Comparison of ENCODE assay signal across 17 cellular contexts in genomic region chr13:78655007-78655406, GRCh38. TPM values are rescaled to one million over a fixed set of nuclear protein-coding genes. Genes with fewer than 3 reads are reported as not detected.
A peak's percentile ranks its signal among the peaks of the same experiment; 100 is the strongest.
DNase-seq lines count a peak whose midpoint lies in the region; ATAC-seq and TF ChIP-seq lines count a peak whose summit lies in the region.
"Had no signal": no experiment of that assay in that cellular context is flagged by ENCODE, and none has a peak within 500 bp of the region (broad histone marks: within the 10 kb centered on the region; RNA-seq: fewer than 3 reads in every experiment).

No MANE protein-coding gene starts in this region.

- H3K4me3 Mint-ChIP-seq in CD4-positive, alpha-beta T cell = peak overlapping the region; percentile 42
- no peak overlapping the region for H3K4me3 Mint-ChIP-seq in memory B cell
- H3K4me3 Mint-ChIP-seq: B cell; CD8-positive, alpha-beta T cell had no signal

- H3K27ac ChIP-seq in CD4-positive, alpha-beta T cell (ENCODE audit: low read depth, low read length) = no peak overlapping the region
- H3K27ac ChIP-seq in HEK293 (ENCODE audit: extremely low read depth, low read depth, low read length) = no peak overlapping the region
- H3K27ac ChIP-seq in SK-N-MC = peak overlapping the region; percentile 60

- no peaks in the 10 kb centered on the region for H3K9me3 Mint-ChIP-seq in CD4-positive, alpha-beta T cell
- no peaks in the 10 kb centered on the region for H3K9me3 Mint-ChIP-seq in memory B cell
- H3K9me3 Mint-ChIP-seq: CD8-positive, alpha-beta T cell had no signal

- H3K27me3 Mint-ChIP-seq in CD4-positive, alpha-beta T cell = no peaks in the 10 kb centered on the region
- no peaks in the 10 kb centered on the region for H3K27me3 Mint-ChIP-seq in memory B cell
- H3K27me3 Mint-ChIP-seq: B cell had no signal

- H3K9me3 ChIP-seq in CD4-positive, alpha-beta T cell (ENCODE audit: control insufficient read depth, low read length) = no peaks in the 10 kb centered on the region
- H3K9me3 ChIP-seq in HEK293 (ENCODE audit: control insufficient read depth, insufficient read depth, low read depth, low read length) (no peaks in the 10 kb centered on the region), SK-N-MC (ENCODE audit: low read depth, low read length) (no peaks in the 10 kb centered on the region)
- H3K9me3 ChIP-seq: HAP-1 had no signal

- no peak overlapping the region for H3K9ac ChIP-seq in SK-N-MC (ENCODE audit: insufficient read length)

- intact Hi-C loops in CD4-positive, alpha-beta T cell (cut with DNase I, micrococcal nuclease) = loop anchor here (5.0 to 10.0 kb wide), 6 partner anchors 48 to 1328 kb away; partner anchors contain the start of genes MYCBP2 (in 1 of the 2), RBM26 (in 1 of the 2) and SLAIN1 (in 1 of the 2)

- H3K4me3 ChIP-seq in HEK293 (ENCODE audit: low read depth, low read length) (no peak overlapping the region), SK-N-MC (peak overlapping the region; percentile 51)
- H3K4me3 ChIP-seq: HAP-1 had no signal

- peaks cover 35% of the 10 kb centered on the region for H3K36me3 Mint-ChIP-seq in CD4-positive, alpha-beta T cell (ENCODE audit: low read depth)
- H3K36me3 Mint-ChIP-seq in memory B cell = peaks cover 3% of the 10 kb centered on the region

- peaks cover 42% of the 10 kb centered on the region for H3K4me1 Mint-ChIP-seq in CD4-positive, alpha-beta T cell (ENCODE audit: low read depth)
- H3K4me1 Mint-ChIP-seq in memory B cell = peaks cover 27% of the 10 kb centered on the region

- H3K27me3 ChIP-seq in CD4-positive, alpha-beta T cell (ENCODE audit: control insufficient read depth, insufficient read depth, low read length) = no peaks in the 10 kb centered on the region

- no peaks in the 10 kb centered on the region for H3K36me3 ChIP-seq in HEK293 (ENCODE audit: control insufficient read depth in 2 of 2, insufficient read depth in 1 of 2, low read length in 2 of 2)
- H3K36me3 ChIP-seq in SK-N-MC (ENCODE audit: insufficient read depth, low read length) = peaks cover 49% of the 10 kb centered on the region

- no peak for DNase-seq in CD4-positive, alpha-beta T cell
- DNase-seq in SK-N-MC (ENCODE audit: low read depth, low spot score) (no peak), memory B cell (ENCODE audit: low spot score in 2 of 2) (no peak), NCI-H1048 (lab: John Stamatoyannopoulos, UW) (no peak), NCI-H446 treated with DMSO at 0.1 percent for 48 hours (lab: John Stamatoyannopoulos, UW) (no peak)
- DNase-seq: C1 segment of cervical spinal cord; CD8-positive, alpha-beta T cell; COR-L47; DMS153; DMS79 treated with DMSO at 0.1 percent for 48 hours; EL; IMR-90 had no signal

- H3K27ac Mint-ChIP-seq in CD4-positive, alpha-beta T cell = no peak overlapping the region
- peak overlapping the region; percentile 32 for H3K27ac Mint-ChIP-seq in memory B cell
- H3K27ac Mint-ChIP-seq: B cell; CD8-positive, alpha-beta T cell had no signal

- no peaks in the 10 kb centered on the region for H3K4me1 ChIP-seq in HEK293 (ENCODE audit: control insufficient read depth, insufficient read depth, low read length)

- no peak for ATAC-seq in CD4-positive, alpha-beta T cell (ENCODE audit: poor library complexity)
- no peak for ATAC-seq in memory B cell (ENCODE audit: low read depth)
- ATAC-seq in GM21786 (IDR thresholded peaks at IDR 0.05; ENCODE audit: unreplicated experiment) = no peak
- ATAC-seq: CD8-positive, alpha-beta T cell had no signal

- POLR2A ChIA-PET in CD4-positive, alpha-beta T cell (lab: Charles Lee) = interaction anchor here (0.7 kb wide), 1 partner anchor 751 kb away, joined by 4 read pairs; no protein-coding TSS in a partner anchor
- POLR2A ChIA-PET in HEK293 (lab: Yijun Ruan, JAX) = no interaction called here

- TF ChIP-seq CTCF in CD4-positive, alpha-beta T cell (IDR thresholded peaks at IDR 0.05) = no peak
- no peak for TF ChIP-seq CTCF in HEK293 (tag by site-specific recombination; IDR thresholded peaks at IDR 0.05)

- CTCF ChIA-PET in CD4-positive, alpha-beta T cell (lab: Charles Lee) = no interaction called here
- CTCF ChIA-PET in HEK293 (lab: Yijun Ruan, JAX) = interaction anchor here (0.5 kb wide), 1 partner anchor 731 kb away, joined by 4 read pairs; no protein-coding TSS in a partner anchor

TF ChIP-seq in HEK293, 187 proteins besides CTCF, POLR2A, EP300 and RAD21 (continues in another document):
- TF ChIP-seq IKZF3 (tag by site-specific recombination; IDR thresholded peaks at IDR 0.05) (0 out of 2 replicates have a peak, but pooled peaks have one; percentile 35), ZNF837 (tag by site-specific recombination; IDR thresholded peaks at IDR 0.05) (no peak), OSR2 (tag by site-specific recombination; IDR thresholded peaks at IDR 0.05) (peak; percentile 80), ZSCAN23 (tag by site-specific recombination; IDR thresholded peaks at IDR 0.05) (no peak), ZNF596 (tag by site-specific recombination; IDR thresholded peaks at IDR 0.05) (no peak), ZNF2 (tag by site-specific recombination; IDR thresholded peaks at IDR 0.05) (no peak), HIC1 (tag by site-specific recombination; IDR thresholded peaks at IDR 0.05) (no peak), YY1 (tag by site-specific recombination; IDR thresholded peaks at IDR 0.05) (no peak), GLIS2 (tag by site-specific recombination; IDR thresholded peaks at IDR 0.05) (no peak), HOXD13 (CRISPR knock-in tag; IDR thresholded peaks at IDR 0.05; ENCODE audit: borderline replicate concordance) (no peak), ZNF660 (tag by site-specific recombination; IDR thresholded peaks at IDR 0.05) (no peak), ZNF133 (tag by site-specific recombination; IDR thresholded peaks at IDR 0.05) (no peak), REPIN1 (tag by site-specific recombination; IDR thresholded peaks at IDR 0.05; ENCODE audit: low read depth) (no peak), ZNF560 (tag by site-specific recombination; IDR thresholded peaks at IDR 0.05; ENCODE audit: borderline replicate concordance) (no peak), PRDM2 (tag by site-specific recombination; IDR thresholded peaks at IDR 0.05; ENCODE audit: borderline replicate concordance) (no peak)

RNA-seq across cellular contexts. Expression of gene OBI1, which starts 3.9 kb away (rescaled TPM):
- 1 to 10 TPM; 2.6 TPM for total RNA-seq in CD4-positive, alpha-beta T cell

RNA-seq across cellular contexts. Expression of gene POU4F1, which starts 51.7 kb away (rescaled TPM):
- under 1 TPM; 0.11 to 0.14 TPM for total RNA-seq in CD4-positive, alpha-beta T cell
- total RNA-seq: HT-29, IMR-90 had no signal
